In the genomic region with DNA sequence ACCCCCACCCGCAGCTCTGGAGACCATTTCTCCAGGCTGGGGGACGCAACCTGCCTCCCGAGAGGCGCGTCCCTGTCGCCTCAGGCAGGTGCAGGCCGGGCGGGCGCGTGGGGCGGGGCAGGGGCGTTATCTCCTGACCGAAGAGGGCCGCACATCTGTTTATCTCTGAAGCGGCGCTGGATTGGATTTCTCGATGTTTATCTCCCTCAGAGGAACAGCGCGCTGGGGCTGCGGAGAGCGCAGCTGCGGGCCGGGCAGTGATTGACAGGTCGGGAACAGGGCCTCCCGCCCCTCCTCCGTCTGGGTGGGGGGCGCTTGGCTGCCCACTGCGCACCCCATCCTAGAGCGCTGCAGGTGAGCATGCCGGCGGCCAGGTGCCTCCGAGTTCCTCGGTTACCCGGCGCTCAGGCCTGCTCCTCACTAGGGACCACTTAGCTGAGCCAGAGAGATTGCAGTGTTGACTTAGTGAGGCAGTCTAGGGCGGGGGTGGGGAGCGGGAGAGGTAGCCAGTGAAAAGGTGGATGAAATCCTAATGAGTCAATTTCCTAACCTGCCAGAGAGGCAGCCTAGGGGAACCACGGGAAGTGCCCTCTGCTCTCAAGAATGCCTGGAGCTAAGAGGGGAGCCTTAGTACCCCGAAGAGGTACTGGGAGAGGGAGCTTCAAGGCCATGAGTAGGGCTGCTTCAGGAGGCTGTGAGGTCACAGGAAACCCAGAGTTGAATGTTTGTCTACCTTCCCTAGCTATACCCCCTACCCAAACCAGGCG, we compare ENCODE assay signal across 1 cellular context.
TF ChIP-seq lines count a peak whose summit lies in the region.

No MANE protein-coding gene starts in this region.

TF ChIP-seq in SK-N-SH treated with all-trans-retinoic acid at 6 μM for 48 hours, 23 proteins besides CTCF, POLR2A, EP300 and RAD21 (continued from another document):
- TF ChIP-seq ZC3H10 (CRISPR knock-in tag; IDR thresholded peaks at IDR 0.05) (no peak), ESRRG (CRISPR knock-in tag; IDR thresholded peaks at IDR 0.05) (no peak), ARNTL (CRISPR knock-in tag; IDR thresholded peaks at IDR 0.05; ENCODE audit: borderline replicate concordance, low read depth) (no peak), BACH2 (CRISPR knock-in tag; IDR thresholded peaks at IDR 0.05; ENCODE audit: borderline replicate concordance) (no peak), ZNF8 (CRISPR knock-in tag; IDR thresholded peaks at IDR 0.05) (no peak), SNAI2 (CRISPR knock-in tag; IDR thresholded peaks at IDR 0.05) (no peak), ZFP30 (CRISPR knock-in tag; IDR thresholded peaks at IDR 0.05) (no peak)
- TF ChIP-seq, protein P1, sequence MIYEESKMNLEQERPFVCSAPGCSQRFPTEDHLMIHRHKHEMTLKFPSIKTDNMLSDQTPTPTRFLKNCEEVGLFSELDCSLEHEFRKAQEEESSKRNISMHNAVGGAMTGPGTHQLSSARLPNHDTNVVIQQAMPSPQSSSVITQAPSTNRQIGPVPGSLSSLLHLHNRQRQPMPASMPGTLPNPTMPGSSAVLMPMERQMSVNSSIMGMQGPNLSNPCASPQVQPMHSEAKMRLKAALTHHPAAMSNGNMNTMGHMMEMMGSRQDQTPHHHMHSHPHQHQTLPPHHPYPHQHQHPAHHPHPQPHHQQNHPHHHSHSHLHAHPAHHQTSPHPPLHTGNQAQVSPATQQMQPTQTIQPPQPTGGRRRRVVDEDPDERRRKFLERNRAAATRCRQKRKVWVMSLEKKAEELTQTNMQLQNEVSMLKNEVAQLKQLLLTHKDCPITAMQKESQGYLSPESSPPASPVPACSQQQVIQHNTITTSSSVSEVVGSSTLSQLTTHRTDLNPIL (CRISPR knock-in tag; IDR thresholded peaks at IDR 0.05; ENCODE audit: low read depth) = no peak
- TF ChIP-seq, protein P2, sequence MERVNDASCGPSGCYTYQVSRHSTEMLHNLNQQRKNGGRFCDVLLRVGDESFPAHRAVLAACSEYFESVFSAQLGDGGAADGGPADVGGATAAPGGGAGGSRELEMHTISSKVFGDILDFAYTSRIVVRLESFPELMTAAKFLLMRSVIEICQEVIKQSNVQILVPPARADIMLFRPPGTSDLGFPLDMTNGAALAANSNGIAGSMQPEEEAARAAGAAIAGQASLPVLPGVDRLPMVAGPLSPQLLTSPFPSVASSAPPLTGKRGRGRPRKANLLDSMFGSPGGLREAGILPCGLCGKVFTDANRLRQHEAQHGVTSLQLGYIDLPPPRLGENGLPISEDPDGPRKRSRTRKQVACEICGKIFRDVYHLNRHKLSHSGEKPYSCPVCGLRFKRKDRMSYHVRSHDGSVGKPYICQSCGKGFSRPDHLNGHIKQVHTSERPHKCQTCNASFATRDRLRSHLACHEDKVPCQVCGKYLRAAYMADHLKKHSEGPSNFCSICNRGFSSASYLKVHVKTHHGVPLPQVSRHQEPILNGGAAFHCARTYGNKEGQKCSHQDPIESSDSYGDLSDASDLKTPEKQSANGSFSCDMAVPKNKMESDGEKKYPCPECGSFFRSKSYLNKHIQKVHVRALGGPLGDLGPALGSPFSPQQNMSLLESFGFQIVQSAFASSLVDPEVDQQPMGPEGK (CRISPR knock-in tag; IDR thresholded peaks at IDR 0.05; ENCODE audit: borderline replicate concordance) = no peak
- TF ChIP-seq, protein P3, sequence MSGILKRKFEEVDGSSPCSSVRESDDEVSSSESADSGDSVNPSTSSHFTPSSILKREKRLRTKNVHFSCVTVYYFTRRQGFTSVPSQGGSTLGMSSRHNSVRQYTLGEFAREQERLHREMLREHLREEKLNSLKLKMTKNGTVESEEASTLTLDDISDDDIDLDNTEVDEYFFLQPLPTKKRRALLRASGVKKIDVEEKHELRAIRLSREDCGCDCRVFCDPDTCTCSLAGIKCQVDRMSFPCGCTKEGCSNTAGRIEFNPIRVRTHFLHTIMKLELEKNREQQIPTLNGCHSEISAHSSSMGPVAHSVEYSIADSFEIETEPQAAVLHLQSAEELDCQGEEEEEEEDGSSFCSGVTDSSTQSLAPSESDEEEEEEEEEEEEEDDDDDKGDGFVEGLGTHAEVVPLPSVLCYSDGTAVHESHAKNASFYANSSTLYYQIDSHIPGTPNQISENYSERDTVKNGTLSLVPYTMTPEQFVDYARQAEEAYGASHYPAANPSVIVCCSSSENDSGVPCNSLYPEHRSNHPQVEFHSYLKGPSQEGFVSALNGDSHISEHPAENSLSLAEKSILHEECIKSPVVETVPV (CRISPR knock-in tag; IDR thresholded peaks at IDR 0.05) = no peak
